Comparison of ENCODE assay signal across 1 cellular context in the genomic region with DNA sequence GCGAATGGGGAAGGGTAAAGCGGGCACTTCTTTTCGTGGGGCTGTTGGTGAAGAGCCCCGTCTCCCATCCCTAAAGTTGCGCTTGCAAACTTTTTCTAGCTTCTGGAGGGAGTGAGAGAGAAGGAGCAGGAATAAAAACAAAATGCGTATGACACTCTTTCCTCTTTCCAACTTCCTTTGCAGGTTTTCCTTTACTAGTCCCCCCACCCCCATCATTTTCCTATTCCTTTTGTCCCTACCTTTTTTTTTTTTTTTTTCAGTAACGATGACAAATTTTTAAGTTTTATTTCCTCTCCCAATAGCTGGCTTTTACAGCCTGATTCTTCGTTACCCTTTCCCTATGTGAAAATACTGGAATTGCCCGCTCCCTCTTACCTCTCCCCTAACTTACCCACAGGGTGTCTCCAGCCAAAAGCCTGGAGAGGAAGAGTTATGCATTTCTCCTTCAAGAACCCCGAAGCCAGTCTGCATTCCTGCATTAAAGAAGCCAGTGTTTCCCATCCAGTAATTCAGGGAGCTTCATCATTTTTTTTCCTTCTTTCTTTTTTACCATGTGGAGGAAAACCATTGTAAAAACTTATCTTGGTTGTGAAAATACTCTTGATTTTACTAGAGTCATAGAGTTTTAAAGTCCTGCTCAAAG.
TF ChIP-seq lines count a peak whose summit lies in the region.

No MANE protein-coding gene starts in this region.

TF ChIP-seq in GM12878, 131 proteins besides CTCF, POLR2A, EP300 and RAD21 (continued from another document):
- TF ChIP-seq, protein P1, sequence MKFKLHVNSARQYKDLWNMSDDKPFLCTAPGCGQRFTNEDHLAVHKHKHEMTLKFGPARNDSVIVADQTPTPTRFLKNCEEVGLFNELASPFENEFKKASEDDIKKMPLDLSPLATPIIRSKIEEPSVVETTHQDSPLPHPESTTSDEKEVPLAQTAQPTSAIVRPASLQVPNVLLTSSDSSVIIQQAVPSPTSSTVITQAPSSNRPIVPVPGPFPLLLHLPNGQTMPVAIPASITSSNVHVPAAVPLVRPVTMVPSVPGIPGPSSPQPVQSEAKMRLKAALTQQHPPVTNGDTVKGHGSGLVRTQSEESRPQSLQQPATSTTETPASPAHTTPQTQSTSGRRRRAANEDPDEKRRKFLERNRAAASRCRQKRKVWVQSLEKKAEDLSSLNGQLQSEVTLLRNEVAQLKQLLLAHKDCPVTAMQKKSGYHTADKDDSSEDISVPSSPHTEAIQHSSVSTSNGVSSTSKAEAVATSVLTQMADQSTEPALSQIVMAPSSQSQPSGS (IDR thresholded peaks at IDR 0.05; ENCODE audit: low read length) = no peak
- TF ChIP-seq SMAD1 (IDR thresholded peaks at IDR 0.05; ENCODE audit: low read depth, partially characterized antibody) (no peak), NBN (IDR thresholded peaks at IDR 0.05) (no peak), LARP7 (IDR thresholded peaks at IDR 0.05) (no peak), MEF2A (IDR thresholded peaks at IDR 0.05; ENCODE audit: insufficient read depth, low read depth, low read length) (no peak), ZNF384 (IDR thresholded peaks at IDR 0.05; ENCODE audit: borderline replicate concordance, low read depth, low read length) (no peak)
- TF ChIP-seq, protein P2, sequence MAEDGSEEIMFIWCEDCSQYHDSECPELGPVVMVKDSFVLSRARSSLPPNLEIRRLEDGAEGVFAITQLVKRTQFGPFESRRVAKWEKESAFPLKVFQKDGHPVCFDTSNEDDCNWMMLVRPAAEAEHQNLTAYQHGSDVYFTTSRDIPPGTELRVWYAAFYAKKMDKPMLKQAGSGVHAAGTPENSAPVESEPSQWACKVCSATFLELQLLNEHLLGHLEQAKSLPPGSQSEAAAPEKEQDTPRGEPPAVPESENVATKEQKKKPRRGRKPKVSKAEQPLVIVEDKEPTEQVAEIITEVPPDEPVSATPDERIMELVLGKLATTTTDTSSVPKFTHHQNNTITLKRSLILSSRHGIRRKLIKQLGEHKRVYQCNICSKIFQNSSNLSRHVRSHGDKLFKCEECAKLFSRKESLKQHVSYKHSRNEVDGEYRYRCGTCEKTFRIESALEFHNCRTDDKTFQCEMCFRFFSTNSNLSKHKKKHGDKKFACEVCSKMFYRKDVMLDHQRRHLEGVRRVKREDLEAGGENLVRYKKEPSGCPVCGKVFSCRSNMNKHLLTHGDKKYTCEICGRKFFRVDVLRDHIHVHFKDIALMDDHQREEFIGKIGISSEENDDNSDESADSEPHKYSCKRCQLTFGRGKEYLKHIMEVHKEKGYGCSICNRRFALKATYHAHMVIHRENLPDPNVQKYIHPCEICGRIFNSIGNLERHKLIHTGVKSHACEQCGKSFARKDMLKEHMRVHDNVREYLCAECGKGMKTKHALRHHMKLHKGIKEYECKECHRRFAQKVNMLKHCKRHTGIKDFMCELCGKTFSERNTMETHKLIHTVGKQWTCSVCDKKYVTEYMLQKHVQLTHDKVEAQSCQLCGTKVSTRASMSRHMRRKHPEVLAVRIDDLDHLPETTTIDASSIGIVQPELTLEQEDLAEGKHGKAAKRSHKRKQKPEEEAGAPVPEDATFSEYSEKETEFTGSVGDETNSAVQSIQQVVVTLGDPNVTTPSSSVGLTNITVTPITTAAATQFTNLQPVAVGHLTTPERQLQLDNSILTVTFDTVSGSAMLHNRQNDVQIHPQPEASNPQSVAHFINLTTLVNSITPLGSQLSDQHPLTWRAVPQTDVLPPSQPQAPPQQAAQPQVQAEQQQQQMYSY (CRISPR knock-in tag; IDR thresholded peaks at IDR 0.05) = no peak
